In the genomic region with DNA sequence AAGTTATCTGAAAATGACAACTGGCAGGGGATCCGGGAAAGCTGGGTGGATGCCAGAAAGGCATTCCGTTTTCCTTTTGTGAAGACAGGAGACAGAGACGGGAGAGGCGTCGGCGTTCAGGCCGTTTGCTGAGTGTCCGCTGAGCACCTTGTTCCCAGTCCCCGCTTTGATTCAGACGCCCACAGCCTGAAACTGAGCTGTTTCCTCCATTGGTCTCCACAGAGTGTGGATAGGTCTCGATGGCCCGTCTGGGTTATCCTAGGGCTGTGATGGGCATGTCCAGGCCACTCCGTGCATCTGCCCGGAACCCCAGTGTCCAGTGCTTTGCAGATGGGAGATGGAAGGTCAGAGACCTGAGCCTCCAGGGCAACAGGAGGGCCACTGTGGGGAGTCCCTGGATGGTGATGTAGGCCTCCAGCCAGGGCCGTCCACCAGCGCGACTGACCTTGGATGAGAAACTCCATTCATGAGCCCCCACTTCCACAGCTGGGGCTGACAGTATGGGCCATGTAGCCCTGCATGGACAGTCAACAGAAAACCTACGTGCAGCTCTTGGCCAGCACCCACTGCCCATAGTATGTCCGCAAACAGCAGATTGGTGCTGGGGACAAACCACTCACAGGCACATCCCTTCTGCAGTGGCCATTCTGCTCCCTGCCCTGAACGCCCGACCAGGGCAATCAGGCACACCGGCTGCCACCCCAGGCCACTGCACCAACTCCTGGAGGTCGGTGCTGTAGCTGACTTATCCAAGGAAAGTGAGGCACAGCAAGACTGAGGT, we compare ENCODE assay signal across 16 cellular contexts. TPM values are rescaled to one million over a fixed set of nuclear protein-coding genes. Genes with fewer than 3 reads are reported as not detected.
A peak's percentile ranks its signal among the peaks of the same experiment; 100 is the strongest.
DNase-seq lines count a peak whose midpoint lies in the region; ATAC-seq and TF ChIP-seq lines count a peak whose summit lies in the region.
"Had no signal": no experiment of that assay in that cellular context is flagged by ENCODE, and none has a peak within 500 bp of the region (broad histone marks: within the 10 kb centered on the region; RNA-seq: fewer than 3 reads in every experiment).

No MANE protein-coding gene starts in this region.

- H3K27me3 ChIP-seq in heart right ventricle (peaks cover 0 to 3% (median 0%) of the 10 kb centered on the region in 7 donors), ovary (no peaks in the 10 kb centered on the region), upper lobe of right lung (no peaks in the 10 kb centered on the region)

- no peaks in the 10 kb centered on the region for H3K9me3 ChIP-seq in heart right ventricle
- H3K9me3 ChIP-seq in ovary: no peaks in the 10 kb centered on the region
- H3K9me3 ChIP-seq in upper lobe of right lung: no peaks in the 10 kb centered on the region

- H3K36me3 ChIP-seq in heart right ventricle (peaks cover 0 to 9% (median 0%) of the 10 kb centered on the region in 9 donors), ovary (no peaks in the 10 kb centered on the region), upper lobe of right lung (peaks cover 4% of the 10 kb centered on the region)
- H3K36me3 ChIP-seq: WERI-Rb-1 had no signal

- 86 to 87% methylated on average over 23 of the region's 23 CpGs for WGBS in heart right ventricle, 2 donors
- 43 to 61% (median 55%) methylated on average over 22 to 23 of the region's 23 CpGs for WGBS in ovary, 3 donors

- TF ChIP-seq POLR2A in ovary (IDR thresholded peaks at IDR 0.05): no peak

- intact Hi-C loops in heart right ventricle (cut with DNase I): no loop called here
- intact Hi-C loops in ovary (cut with DNase I): loop anchor here in 2 of 4 donors (10.0 kb wide), 2 partner anchors 57 to 97 kb away; a partner anchor contains a TSS
- intact Hi-C loops in upper lobe of right lung (cut with DNase I): no loop called here

- TF ChIP-seq CTCF in heart right ventricle (IDR thresholded peaks at IDR 0.05) (no peak), ovary (IDR thresholded peaks at IDR 0.05) (no peak), upper lobe of right lung (IDR thresholded peaks at IDR 0.05) (no peak)

- H3K4me3 ChIP-seq in heart right ventricle: no peak overlapping the region
- H3K4me3 ChIP-seq in ovary: no peak overlapping the region
- no peak overlapping the region for H3K4me3 ChIP-seq in upper lobe of right lung

- peak; percentile 6 for DNase-seq in activated CD8-positive, alpha-beta memory T cell treated with anti-CD3 and anti-CD28 coated beads, Interleukin-2, amount 50 U/mL, for 4 hours
- no peak for DNase-seq in activated CD8-positive, alpha-beta memory T cell treated with anti-CD3 and anti-CD28 coated beads for 24 hours
- DNase-seq in heart right ventricle (peak in 1 of 2 donors; percentile 3), ovary (peak in 4 of 5 donors; percentile 50 to 63 (median 52)), upper lobe of right lung (peak; percentile 43), KG1 (lab: John Stamatoyannopoulos, UW) (no peak)
- DNase-seq: mesendoderm; NCI-H2029 treated with DMSO at 0.1 percent for 48 hours; NK-92 treated with Interleukin-12 subunit alpha and Interleukin-12 subunit beta, amount 100 ng/mL, for 24 hours; WERI-Rb-1 had no signal

- H3K4me1 ChIP-seq in heart right ventricle: peaks cover 0 to 32% (median 14%) of the 10 kb centered on the region in 9 donors
- H3K4me1 ChIP-seq in ovary (ENCODE audit: insufficient read depth): peaks cover 29% of the 10 kb centered on the region
- H3K4me1 ChIP-seq in upper lobe of right lung: peaks cover 9% of the 10 kb centered on the region

- H3K27ac ChIP-seq in heart right ventricle (peak overlapping the region in 7 of 10 donors; percentile 4 to 47 (median 20)), ovary (peak overlapping the region; percentile 23 to 83), upper lobe of right lung (peak overlapping the region; percentile 42)
- H3K27ac ChIP-seq: WERI-Rb-1 had no signal

- TF ChIP-seq EP300 in ovary (IDR thresholded peaks at IDR 0.05): no peak

- ATAC-seq in heart right ventricle: peak in 1 of 8 donors; percentile 8
- no peak for ATAC-seq in upper lobe of right lung
- no peak for ATAC-seq in HG03196 (IDR thresholded peaks at IDR 0.05; ENCODE audit: unreplicated experiment)
- no peak for ATAC-seq in GM19455 (IDR thresholded peaks at IDR 0.05; ENCODE audit: unreplicated experiment)

RNA-seq across cellular contexts. Expression of a gene that starts 11.6 kb away (rescaled TPM):
- total RNA-seq in heart right ventricle (10 to 100 TPM in 1 of 10 donors, 1 to 10 TPM in 8, under 1 TPM in 1; 0.98 to 10.7 (median 1.6) TPM), ovary (100 to 1,000 TPM in 1 of 7 donors, 10 to 100 TPM in 6; 19.3 to 104 (median 35.2) TPM), upper lobe of right lung (13.2 TPM)
- polyA plus RNA-seq in heart right ventricle (1 to 10 TPM; 7.2 to 7.9 TPM), ovary (10 to 100 TPM in 1 of 2 donors, 1 to 10 TPM in 1; 8.6 to 40.7 TPM)
- total RNA-seq: endothelial cell of umbilical vein had no signal
- polyA plus RNA-seq: endothelial cell of umbilical vein had no signal

RNA-seq across cellular contexts. Expression of a gene that starts 20.7 kb away (rescaled TPM):
- not detected for total RNA-seq in heart right ventricle
- polyA plus RNA-seq in heart right ventricle: not detected
- total RNA-seq in ovary: not detected
- not detected for polyA plus RNA-seq in ovary
- total RNA-seq in upper lobe of right lung: not detected
- total RNA-seq: Calu3, endothelial cell of umbilical vein, LHCN-M2, progenitor cell of endocrine pancreas had no signal
- polyA plus RNA-seq: endothelial cell of umbilical vein had no signal

RNA-seq across cellular contexts. Expression of a gene that starts 47.2 kb away (rescaled TPM):
- total RNA-seq in heart right ventricle: 10 to 100 TPM in 2 of 10 donors, 1 to 10 TPM in 8; 4.8 to 13.0 (median 7.8) TPM
- polyA plus RNA-seq in heart right ventricle: 10 to 100 TPM in 1 of 2 donors, 1 to 10 TPM in 1; 3.4 to 19.2 TPM
- 10 to 100 TPM; 20.2 to 35.7 (median 23.7) TPM for total RNA-seq in ovary
- polyA plus RNA-seq in ovary: 10 to 100 TPM in 1 of 2 donors, 1 to 10 TPM in 1; 6.5 to 12.4 TPM
- 16.6 TPM for total RNA-seq in upper lobe of right lung

Comparison
In these comparisons a context has a peak if more than half of its experiments do, and no peak if none do; other contexts are left out.
1. DNase-seq: peak in activated CD8-positive, alpha-beta memory T cell treated with anti-CD3 and anti-CD28 coated beads, Interleukin-2, amount 50 U/mL, for 4 hours (single experiment), ovary (4 of 5) and upper lobe of right lung (single experiment); none in activated CD8-positive, alpha-beta memory T cell treated with anti-CD3 and anti-CD28 coated beads for 24 hours (single experiment) and KG1 (single experiment).
2. Peak in every context shown above with its lines, with median percentiles within 50 percentile points of each other: H3K27ac ChIP-seq.